Comparison of ENCODE assay signal across 16 cellular contexts in the genomic region with DNA sequence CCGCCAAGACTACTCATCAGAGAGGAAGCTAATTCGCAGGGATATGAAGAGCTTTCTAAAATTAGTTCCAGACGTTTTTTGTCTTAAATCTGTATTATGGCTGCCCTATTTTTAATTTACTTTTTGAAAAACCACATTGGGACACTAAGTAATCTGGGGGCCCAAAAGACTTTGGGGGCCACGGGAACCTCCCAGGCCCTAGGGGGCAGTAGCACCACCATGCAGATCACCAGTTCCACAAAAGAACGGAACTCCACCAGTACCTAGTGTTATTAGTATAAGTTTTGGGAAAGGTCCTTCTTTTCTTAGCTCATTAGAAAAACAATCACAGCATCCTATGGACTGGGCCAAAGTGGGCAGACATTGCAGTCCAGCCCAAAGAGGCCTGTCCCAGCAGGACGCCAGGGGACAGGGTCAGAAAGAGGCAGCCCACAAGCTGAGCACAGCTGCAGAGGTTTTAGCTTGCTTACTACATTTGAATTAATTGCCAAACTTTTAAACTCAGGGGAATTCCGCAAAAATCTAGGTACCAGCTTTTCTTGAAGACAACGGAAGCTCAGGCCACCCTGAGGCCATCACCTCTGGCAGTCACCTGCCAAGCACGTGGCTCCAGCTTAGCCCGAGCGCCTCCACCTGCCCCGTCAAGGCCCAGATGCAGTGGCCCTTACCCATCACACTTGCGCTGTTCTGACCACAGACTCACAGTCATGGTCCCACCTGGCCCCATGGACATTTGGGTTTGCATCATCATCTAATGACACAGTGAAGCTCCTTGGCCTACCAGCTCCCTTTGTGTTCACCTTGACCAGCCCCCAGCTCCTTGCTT.
"Had no signal": no experiment of that assay in that cellular context is flagged by ENCODE, and none has a peak within 500 bp of the region (broad histone marks: within the 10 kb centered on the region; RNA-seq: fewer than 3 reads in every experiment).

No MANE protein-coding gene starts in this region.

- H3K27ac Mint-ChIP-seq: activated CD8-positive, alpha-beta T cell treated with anti-CD3 and anti-CD28 coated beads for 36 hours; activated T-helper 1 cell treated with anti-CD3 and anti-CD28 coated beads, Interleukin-12 subunit alpha, Interleukin-12 subunit beta, Interleukin-2, Interleukin-4 antibody, amounts not matched to agents 30 ng/mL and 10 ng/mL and 1 ng/mL, durations not matched to agents 14 hours and 24 hours and 36 hours had no signal

- DNase-seq: activated CD8-positive, alpha-beta T cell treated with anti-CD3 and anti-CD28 coated beads for 36 hours; activated naive CD4-positive, alpha-beta T cell; aorta; effector CD4-positive, alpha-beta T cell; heart left ventricle; islet precursor cell; natural killer cell; stimulated activated CD4-positive, alpha-beta T cell treated with anti-CD3 and anti-CD28 coated beads, Interleukin-15, amount 100 ng/mL, for 24 hours; stimulated activated CD4-positive, alpha-beta T cell treated with anti-CD3 and anti-CD28 coated beads, Interleukin-4, amount 100 ng/mL, for 24 hours; stimulated activated naive CD8-positive, alpha-beta T cell treated with anti-CD3 and anti-CD28 coated beads, Interleukin-15, amount 100 ng/mL, for 72 hours had no signal

- H3K9me3 Mint-ChIP-seq: activated CD8-positive, alpha-beta T cell treated with anti-CD3 and anti-CD28 coated beads for 36 hours; activated T-helper 1 cell treated with anti-CD3 and anti-CD28 coated beads, Interleukin-12 subunit alpha, Interleukin-12 subunit beta, Interleukin-2, Interleukin-4 antibody, amounts not matched to agents 30 ng/mL and 10 ng/mL and 1 ng/mL, durations not matched to agents 14 hours and 24 hours and 36 hours; natural killer cell; stimulated activated naive CD8-positive, alpha-beta T cell treated with anti-CD3 and anti-CD28 coated beads, Interleukin-15, amount 100 ng/mL, for 72 hours had no signal

- H3K36me3 Mint-ChIP-seq: natural killer cell had no signal

- H3K27me3 ChIP-seq: cardiac muscle cell had no signal

- ATAC-seq: activated CD8-positive, alpha-beta T cell treated with anti-CD3 and anti-CD28 coated beads for 36 hours; heart left ventricle; left lobe of liver; natural killer cell; stimulated activated naive CD8-positive, alpha-beta T cell treated with anti-CD3 and anti-CD28 coated beads, Interleukin-15, amount 100 ng/mL, for 72 hours had no signal

- H3K4me3 Mint-ChIP-seq: activated CD8-positive, alpha-beta T cell treated with anti-CD3 and anti-CD28 coated beads for 36 hours; activated T-helper 1 cell treated with anti-CD3 and anti-CD28 coated beads, Interleukin-12 subunit alpha, Interleukin-12 subunit beta, Interleukin-2, Interleukin-4 antibody, amounts not matched to agents 30 ng/mL and 10 ng/mL and 1 ng/mL, durations not matched to agents 14 hours and 24 hours and 36 hours; natural killer cell; stimulated activated naive CD8-positive, alpha-beta T cell treated with anti-CD3 and anti-CD28 coated beads, Interleukin-15, amount 100 ng/mL, for 72 hours had no signal

- H3K4me3 ChIP-seq: cardiac muscle cell, coronary artery, heart left ventricle, thoracic aorta had no signal

- H3K27ac ChIP-seq: cardiac muscle cell, coronary artery, heart left ventricle, thoracic aorta, VCaP had no signal

- H3K27me3 Mint-ChIP-seq: activated CD8-positive, alpha-beta T cell treated with anti-CD3 and anti-CD28 coated beads for 36 hours had no signal

- H3K4me1 Mint-ChIP-seq: stimulated activated naive CD8-positive, alpha-beta T cell treated with anti-CD3 and anti-CD28 coated beads, Interleukin-15, amount 100 ng/mL, for 72 hours had no signal

- H3K9me3 ChIP-seq: heart left ventricle, thoracic aorta had no signal

- H3K36me3 ChIP-seq: cardiac muscle cell, heart left ventricle, thoracic aorta had no signal
